In genomic region chr15:88221836-88222235, GRCh38 we compare ENCODE assay signal across 23 cellular contexts.
"Had no signal": no experiment of that assay in that cellular context is flagged by ENCODE, and none has a peak within 500 bp of the region (broad histone marks: within the 10 kb centered on the region; RNA-seq: fewer than 3 reads in every experiment).

No MANE protein-coding gene starts in this region.

- H3K9me3 ChIP-seq: ovary, psoas muscle, right lobe of liver, sigmoid colon, stomach, thoracic aorta, thyroid gland, upper lobe of right lung, uterus had no signal

- H3K4me1 ChIP-seq: neural progenitor cell, parathyroid adenoma, psoas muscle, right lobe of liver, thyroid gland, upper lobe of right lung, uterus had no signal

- H3K79me2 ChIP-seq: parathyroid adenoma had no signal

- DNase-seq: natural killer cell; occipital lobe; ovary; posterior cingulate gyrus; psoas muscle; right cardiac atrium; right lobe of liver; sigmoid colon; small intestine; stimulated activated CD4-positive, alpha-beta T cell treated with anti-CD3 and anti-CD28 coated beads, Interleukin-15, amount 100 ng/mL, for 24 hours; stimulated activated CD4-positive, alpha-beta T cell treated with anti-CD3 and anti-CD28 coated beads, Interleukin-2, amount 100 ng/mL, for 24 hours; stimulated activated CD4-positive, alpha-beta T cell treated with anti-CD3 and anti-CD28 coated beads, Interleukin-2, amount 100 ng/mL, for 48 hours; stimulated activated CD4-positive, alpha-beta T cell treated with anti-CD3 and anti-CD28 coated beads, Interleukin-4, amount 100 ng/mL, for 24 hours; stimulated activated naive B cell treated with anti-CD40 and anti-IgM and Interleukin-4, amounts not matched to agents 10 μg/mL and 1 μg/mL and 100 μg/mL, for 72 hours; stimulated activated naive CD4-positive, alpha-beta T cell treated with Interleukin-2 at 50 U/mL for 16 hours; stomach; thyroid gland; upper lobe of right lung; uterus had no signal

- H3K4me3 ChIP-seq: neural progenitor cell, ovary, psoas muscle, right lobe of liver, sigmoid colon, stomach, thyroid gland, tibial nerve, upper lobe of right lung, uterus had no signal

- H3K36me3 ChIP-seq: neural progenitor cell, ovary, right lobe of liver, sigmoid colon, stomach, thoracic aorta, thyroid gland, tibial nerve, upper lobe of right lung, uterus had no signal

- H2AFZ ChIP-seq: neural progenitor cell, parathyroid adenoma had no signal

- H3K4me2 ChIP-seq: neural progenitor cell had no signal

- H3K9ac ChIP-seq: neural progenitor cell, parathyroid adenoma had no signal

- H3K27me3 ChIP-seq: neural progenitor cell, ovary, right lobe of liver, sigmoid colon, thyroid gland, tibial nerve, upper lobe of right lung, uterus had no signal

- H3K27ac ChIP-seq: neural progenitor cell, ovary, parathyroid adenoma, psoas muscle, right lobe of liver, sigmoid colon, stomach, thyroid gland, tibial nerve, upper lobe of right lung, uterus had no signal
